In the genomic region with DNA sequence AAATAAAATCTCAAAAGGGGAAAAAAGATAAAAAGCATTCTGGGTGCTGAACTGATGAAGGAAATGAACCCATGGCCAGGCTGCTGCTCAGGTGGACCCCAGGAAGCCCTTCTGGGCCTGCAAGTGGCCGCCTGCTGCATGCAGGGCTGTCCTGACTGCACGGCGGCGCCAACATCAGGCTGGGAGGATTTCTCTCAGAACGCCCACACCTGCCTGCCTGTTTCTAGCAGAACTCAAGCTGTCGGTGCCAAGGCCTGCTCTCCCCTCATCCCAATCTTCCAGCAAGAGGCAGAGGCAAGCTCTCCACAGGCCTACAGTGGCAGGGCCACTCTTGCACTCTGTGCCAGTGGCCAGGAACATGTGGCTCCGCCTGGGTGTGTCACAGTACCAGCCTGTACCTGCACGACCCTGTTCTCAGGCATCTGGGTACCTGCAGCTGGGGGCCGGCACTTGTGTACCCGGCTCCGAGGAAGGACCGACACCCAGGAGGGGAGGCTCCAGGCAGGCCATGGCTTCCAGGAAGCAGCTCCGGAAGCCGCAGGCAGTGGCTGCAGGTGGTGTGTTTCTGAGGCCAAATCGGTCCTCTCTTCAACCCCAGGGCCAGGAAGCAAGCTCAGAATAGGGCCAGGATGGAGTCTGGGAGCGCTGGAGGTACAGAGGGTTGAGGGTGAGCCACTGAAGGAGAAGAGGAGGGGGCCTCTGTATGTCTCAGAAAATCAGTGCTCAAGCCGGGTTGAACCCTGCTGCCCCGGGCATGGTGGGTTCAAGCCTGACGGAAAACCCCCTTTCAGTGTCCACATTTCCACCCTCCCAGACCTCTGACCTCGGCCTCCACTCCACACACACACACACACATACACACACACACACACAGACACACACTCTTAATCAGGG, we compare ENCODE assay signal across 8 cellular contexts. TPM values are rescaled to one million over a fixed set of nuclear protein-coding genes. Genes with fewer than 3 reads are reported as not detected.
A peak's percentile ranks its signal among the peaks of the same experiment; 100 is the strongest.
DNase-seq lines count a peak whose midpoint lies in the region; ATAC-seq and TF ChIP-seq lines count a peak whose summit lies in the region.

No MANE protein-coding gene starts in this region.

- H3K9me3 Mint-ChIP-seq in activated naive CD4-positive, alpha-beta T cell treated with anti-CD3 and anti-CD28 coated beads for 36 hours = no peaks in the 10 kb centered on the region
- H3K9me3 Mint-ChIP-seq in MCF 10A (ENCODE audit: unreplicated experiment) = no peaks in the 10 kb centered on the region
- H3K9me3 Mint-ChIP-seq in mesothelial cell of epicardium = no peaks in the 10 kb centered on the region
- peaks cover 7% of the 10 kb centered on the region for H3K9me3 Mint-ChIP-seq in type B pancreatic cell
- H3K9me3 Mint-ChIP-seq in endothelial cell (ENCODE audit: unreplicated experiment) = no peaks in the 10 kb centered on the region

- H3K36me3 Mint-ChIP-seq in activated naive CD4-positive, alpha-beta T cell treated with anti-CD3 and anti-CD28 coated beads for 36 hours (ENCODE audit: low read depth) = peaks cover 1% of the 10 kb centered on the region
- peaks cover 6% of the 10 kb centered on the region for H3K36me3 Mint-ChIP-seq in MCF 10A (ENCODE audit: insufficient read depth, unreplicated experiment)
- no peaks in the 10 kb centered on the region for H3K36me3 Mint-ChIP-seq in mesothelial cell of epicardium
- H3K36me3 Mint-ChIP-seq in type B pancreatic cell = no peaks in the 10 kb centered on the region
- H3K36me3 Mint-ChIP-seq in endothelial cell (ENCODE audit: low read depth, unreplicated experiment) = peaks cover 4% of the 10 kb centered on the region

- no TSS peak for BruUV-seq in MCF 10A (replicated peaks; lab: Mats Ljungman, UMichigan)

- DNase-seq in activated naive CD4-positive, alpha-beta T cell treated with anti-CD3 and anti-CD28 coated beads for 36 hours = peak; percentile 50
- no peak for DNase-seq in activated naive CD4-positive, alpha-beta T cell treated with Interleukin-2 at 50 U/mL for 16 hours
- DNase-seq in MCF 10A (ENCODE audit: unreplicated experiment) = no peak
- no peak for DNase-seq in mesothelial cell of epicardium (ENCODE audit: low spot score in 2 of 2, unreplicated experiment in 2 of 2)
- DNase-seq in type B pancreatic cell (ENCODE audit: extremely low spot score, unreplicated experiment) = no peak
- DNase-seq in endothelial cell (ENCODE audit: low spot score) = no peak
- no peak for DNase-seq in H4 (ENCODE audit: low spot score)

- POLR2A ChIA-PET in MCF 10A (lab: Yijun Ruan, JAX) = interaction anchor here (0.6 to 5.1 kb wide), 9 partner anchors 8 to 880 kb away, joined by 3 to 60 read pairs (median 5); a partner anchor contains a TSS

- H3K4me3 Mint-ChIP-seq in activated naive CD4-positive, alpha-beta T cell treated with anti-CD3 and anti-CD28 coated beads for 36 hours = no peak overlapping the region
- H3K4me3 Mint-ChIP-seq in MCF 10A (ENCODE audit: unreplicated experiment) = peak overlapping the region; percentile 76
- H3K4me3 Mint-ChIP-seq in mesothelial cell of epicardium = no peak overlapping the region
- peak overlapping the region; percentile 39 for H3K4me3 Mint-ChIP-seq in type B pancreatic cell
- H3K4me3 Mint-ChIP-seq in endothelial cell (ENCODE audit: unreplicated experiment) = no peak overlapping the region

- TF ChIP-seq CTCF in MCF 10A (IDR thresholded peaks at IDR 0.05; ENCODE audit: unreplicated experiment) = no peak
- no peak for TF ChIP-seq CTCF in mesothelial cell of epicardium (IDR thresholded peaks at IDR 0.05; ENCODE audit: unreplicated experiment)
- no peak for TF ChIP-seq CTCF in type B pancreatic cell (conservative IDR thresholded peaks at IDR 0.05)
- no peak for TF ChIP-seq CTCF in endothelial cell (IDR thresholded peaks at IDR 0.05; ENCODE audit: unreplicated experiment)

- no peak overlapping the region for H3K27ac Mint-ChIP-seq in activated naive CD4-positive, alpha-beta T cell treated with anti-CD3 and anti-CD28 coated beads for 36 hours
- H3K27ac Mint-ChIP-seq in MCF 10A (ENCODE audit: low read depth, unreplicated experiment) (peak overlapping the region; percentile 85), mesothelial cell of epicardium (peak overlapping the region; percentile 84), type B pancreatic cell (no peak overlapping the region), endothelial cell (ENCODE audit: unreplicated experiment) (no peak overlapping the region)

- CTCF ChIA-PET in activated naive CD4-positive, alpha-beta T cell treated with anti-CD3 and anti-CD28 coated beads for 36 hours (lab: Charles Lee) = interaction anchor here (1.3 kb wide), 1 partner anchor 9 kb away, joined by 3 read pairs; no protein-coding TSS in a partner anchor
- CTCF ChIA-PET in MCF 10A (lab: Yijun Ruan, JAX) = interaction anchor here (0.7 to 1.2 kb wide), 4 partner anchors 9 to 594 kb away, joined by 3 to 4 read pairs (median 3); no protein-coding TSS in a partner anchor

- peaks cover 33% of the 10 kb centered on the region for H3K4me1 Mint-ChIP-seq in activated naive CD4-positive, alpha-beta T cell treated with anti-CD3 and anti-CD28 coated beads for 36 hours (ENCODE audit: low read depth)
- H3K4me1 Mint-ChIP-seq in MCF 10A (ENCODE audit: insufficient read depth, unreplicated experiment) (peaks cover 36% of the 10 kb centered on the region), mesothelial cell of epicardium (peaks cover 54% of the 10 kb centered on the region), type B pancreatic cell (ENCODE audit: unreplicated experiment) (peaks cover 24% of the 10 kb centered on the region), endothelial cell (ENCODE audit: unreplicated experiment) (peaks cover 12% of the 10 kb centered on the region)

- no peak for ATAC-seq in GM19324 (IDR thresholded peaks at IDR 0.05; ENCODE audit: low FRiP score, unreplicated experiment)

- intact Hi-C loops in activated naive CD4-positive, alpha-beta T cell treated with anti-CD3 and anti-CD28 coated beads for 36 hours (cut with micrococcal nuclease) = no loop called here
- intact Hi-C loops in MCF 10A (cut with micrococcal nuclease) = no loop called here

- no peaks in the 10 kb centered on the region for H3K27me3 Mint-ChIP-seq in activated naive CD4-positive, alpha-beta T cell treated with anti-CD3 and anti-CD28 coated beads for 36 hours (ENCODE audit: low read depth)
- H3K27me3 Mint-ChIP-seq in MCF 10A (ENCODE audit: insufficient read depth, unreplicated experiment) (no peaks in the 10 kb centered on the region), mesothelial cell of epicardium (ENCODE audit: low read depth) (no peaks in the 10 kb centered on the region), type B pancreatic cell (no peaks in the 10 kb centered on the region), endothelial cell (ENCODE audit: unreplicated experiment) (peaks cover 12% of the 10 kb centered on the region)

RNA-seq across cellular contexts. Expression of a gene that starts 2.5 kb away (rescaled TPM):
- total RNA-seq in activated naive CD4-positive, alpha-beta T cell treated with anti-CD3 and anti-CD28 coated beads for 36 hours = 10 to 100 TPM; 50.7 to 50.9 TPM
- total RNA-seq in MCF 10A (2022) (91.6 and 102 TPM in 2 replicates), mesothelial cell of epicardium (90.2 to 92.8 TPM (median 92.5 TPM) in 3 replicates), type B pancreatic cell (ENCODE audit: low replicate concordance) (45.6 and 78.9 TPM in 2 replicates), endothelial cell (ENCODE audit: unreplicated experiment) (97.2 TPM)
- 13.0 and 16.3 TPM in 2 replicates for total RNA-seq in H4 (2014; rRNA removed; shearing (Covaris generic))

RNA-seq across cellular contexts. Expression of a gene that starts 37.2 kb away (rescaled TPM):
- 1 to 10 TPM; 5.1 to 5.5 TPM for total RNA-seq in activated naive CD4-positive, alpha-beta T cell treated with anti-CD3 and anti-CD28 coated beads for 36 hours
- total RNA-seq in MCF 10A (2022) (2.9 and 5.2 TPM in 2 replicates), mesothelial cell of epicardium (14.1 to 17.1 TPM (median 14.4 TPM) in 3 replicates), type B pancreatic cell (ENCODE audit: low replicate concordance) (3.2 and 6.9 TPM in 2 replicates), endothelial cell (ENCODE audit: unreplicated experiment) (6.1 TPM)
- total RNA-seq in H4 (2014; rRNA removed; shearing (Covaris generic)) = 3.7 and 4.0 TPM in 2 replicates

Comparison
In these comparisons a context has a peak if more than half of its experiments do, and no peak if none do; other contexts are left out.
1. H3K27ac Mint-ChIP-seq: peak in MCF 10A (single experiment) and mesothelial cell of epicardium (single experiment); none in activated naive CD4-positive, alpha-beta T cell treated with anti-CD3 and anti-CD28 coated beads for 36 hours (single experiment), type B pancreatic cell (single experiment) and endothelial cell (single experiment).
2. H3K4me3 Mint-ChIP-seq: peak in MCF 10A (single experiment) and type B pancreatic cell (single experiment); none in activated naive CD4-positive, alpha-beta T cell treated with anti-CD3 and anti-CD28 coated beads for 36 hours (single experiment), mesothelial cell of epicardium (single experiment) and endothelial cell (single experiment).